Comparison of ENCODE assay signal across 10 cellular contexts in the genomic region with DNA sequence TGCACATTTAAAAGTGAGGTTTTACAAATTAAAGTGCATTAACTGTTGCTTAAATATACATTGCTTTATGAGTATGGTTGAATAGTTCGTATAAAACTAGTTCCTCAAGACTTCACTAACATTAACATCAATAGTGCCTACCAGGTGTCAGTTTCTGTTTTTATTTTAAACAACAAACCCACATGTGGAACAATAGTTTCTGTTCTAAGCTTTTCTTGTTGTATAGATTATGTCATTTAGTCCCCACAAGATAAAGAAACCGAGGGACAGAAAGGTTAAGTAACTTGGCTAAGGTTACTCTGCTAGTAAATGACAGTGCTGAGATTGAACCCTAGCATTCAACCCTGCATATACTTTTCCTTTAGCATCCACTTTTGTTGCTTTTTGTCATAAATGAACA. TPM values are rescaled to one million over a fixed set of nuclear protein-coding genes. Genes with fewer than 3 reads are reported as not detected.
DNase-seq lines count a peak whose midpoint lies in the region; ATAC-seq and TF ChIP-seq lines count a peak whose summit lies in the region.
"Had no signal": no experiment of that assay in that cellular context is flagged by ENCODE, and none has a peak within 500 bp of the region (broad histone marks: within the 10 kb centered on the region; RNA-seq: fewer than 3 reads in every experiment).

No MANE protein-coding gene starts in this region.

- H3K27me3 ChIP-seq in spleen (replicated peaks in 1 of 7), result no peaks in the 10 kb centered on the region

- DNase-seq in spleen (no peak), GF-D8 (lab: John Stamatoyannopoulos, UW) (no peak), NCI-H2227 (lab: John Stamatoyannopoulos, UW; ENCODE audit: unreplicated experiment) (no peak), MV-4-11 (lab: John Stamatoyannopoulos, UW) (no peak)
- DNase-seq: amniotic stem cell, left cardiac atrium, NCI-H1436 had no signal

- H3K36me3 ChIP-seq in spleen, result peaks cover 0 to 43% (median 9%) of the 10 kb centered on the region in 6 donors

- intact Hi-C loops in spleen (cut with DNase I; ENCODE audit: low total_unique reads), result no loop called here

- H3K27ac ChIP-seq in spleen, result peak overlapping the region; percentile 24 to 83 (median 72)

- H3K9me3 ChIP-seq in spleen, result no peaks in the 10 kb centered on the region

- peak overlapping the region in 2 of 8 donors; percentile 0 to 24 for H3K4me3 ChIP-seq in spleen

- TF ChIP-seq POLR2A in spleen (IDR thresholded peaks at IDR 0.05), result no peak

- H3K4me1 ChIP-seq in spleen, result peaks cover 28 to 93% (median 56%) of the 10 kb centered on the region in 6 donors

- ATAC-seq in GM18909 (IDR thresholded peaks at IDR 0.05; ENCODE audit: poor library complexity, unreplicated experiment), result peak; percentile 88
- ATAC-seq in GM21723 (IDR thresholded peaks at IDR 0.05; ENCODE audit: unreplicated experiment), result peak; percentile 92
- ATAC-seq in HG03354 (IDR thresholded peaks at IDR 0.05; ENCODE audit: poor library complexity, severe bottlenecking, unreplicated experiment), result peak; percentile 87
- ATAC-seq: left cardiac atrium had no signal

- no peak for TF ChIP-seq CTCF in spleen (IDR thresholded peaks at IDR 0.05 in 8 of 11, conservative IDR thresholded peaks at IDR 0.05 in 3 of 11)

- WGBS in spleen, 5 donors, result 40 to 56% (median 52%) methylated on average over 2 of the region's 2 CpGs

RNA-seq across cellular contexts. Expression of gene ST14, which starts 41.4 kb away (rescaled TPM):
- 10 to 100 TPM in 6 of 7 donors, 1 to 10 TPM in 1; 7.1 to 20.2 (median 12.5) TPM for total RNA-seq in spleen
- polyA plus RNA-seq in spleen, result 10 to 100 TPM; 10.7 to 25.9 (median 12.5) TPM

RNA-seq across cellular contexts. Expression of gene APLP2, which starts 48.5 kb away (rescaled TPM):
- 100 to 1,000 TPM; 140 to 248 (median 183) TPM for total RNA-seq in spleen
- 10 to 100 TPM; 47.4 to 59.5 (median 50.2) TPM for polyA plus RNA-seq in spleen
